ENCODE assay signal across 8 cellular contexts in genomic region chr2:113236367-113237159, GRCh38. TPM values are rescaled to one million over a fixed set of nuclear protein-coding genes. Genes with fewer than 3 reads are reported as not detected.
DNase-seq lines count a peak whose midpoint lies in the region; ATAC-seq and TF ChIP-seq lines count a peak whose summit lies in the region.

No MANE protein-coding gene starts in this region.

- no peak for DNase-seq in AG04449 (ENCODE audit: low read depth, low spot score)
- peak; percentile 37 for DNase-seq in HT-29 (ENCODE audit: low spot score)
- DNase-seq in body of pancreas, result no peak
- no peak for DNase-seq in naive thymus-derived CD4-positive, alpha-beta T cell
- DNase-seq in mucosa of gallbladder (ENCODE audit: low spot score), result no peak
- no peak for DNase-seq in UCSD-AML1 (lab: John Stamatoyannopoulos, UW; ENCODE audit: unreplicated experiment)
- DNase-seq in DMS 273 treated with DMSO at 0.1 percent for 48 hours (lab: John Stamatoyannopoulos, UW), result no peak
- no peak for DNase-seq in SJCRH30

- no peaks in the 10 kb centered on the region for H3K36me3 ChIP-seq in body of pancreas (replicated peaks in 1 of 2; ENCODE audit: insufficient read depth in 1 of 2, low read depth in 2 of 2)
- H3K36me3 ChIP-seq in naive thymus-derived CD4-positive, alpha-beta T cell (ENCODE audit: control insufficient read depth in 2 of 3, insufficient read depth in 3 of 3, low read length in 3 of 3), result no peaks in the 10 kb centered on the region
- H3K36me3 ChIP-seq in SJCRH30, result 0 out of 2 replicates have a peak, but pooled peaks cover 10% of the 10 kb centered on the region

- POLR2A ChIA-PET in AG04449 (lab: Yijun Ruan, JAX), result no interaction called here
- POLR2A ChIA-PET in naive thymus-derived CD4-positive, alpha-beta T cell (lab: Charles Lee), result interaction anchor here (1.0 to 2.0 kb wide), 2 partner anchors 10 to 32 kb away, joined by 3 to 5 read pairs; no protein-coding TSS in a partner anchor

- H3K4me3 Mint-ChIP-seq in naive thymus-derived CD4-positive, alpha-beta T cell, result peak overlapping the region in 7 of 10 donors; percentile 21 to 78 (median 56)

- no peaks in the 10 kb centered on the region for H3K9me3 Mint-ChIP-seq in naive thymus-derived CD4-positive, alpha-beta T cell

- peaks cover 0 to 36% (median 0%) of the 10 kb centered on the region in 7 donors for H3K4me1 Mint-ChIP-seq in naive thymus-derived CD4-positive, alpha-beta T cell

- TF ChIP-seq CTCF in AG04449 (IDR thresholded peaks at IDR 0.05; ENCODE audit: insufficient read depth, low read length, missing control alignments) (no peak), body of pancreas (IDR thresholded peaks at IDR 0.05) (no peak)

- peaks cover 0 to 3% (median 0%) of the 10 kb centered on the region in 5 donors for H3K36me3 Mint-ChIP-seq in naive thymus-derived CD4-positive, alpha-beta T cell

- H3K4me3 ChIP-seq in AG04449 (ENCODE audit: low read depth, low read length) (peak overlapping the region; percentile 46), body of pancreas (no peak overlapping the region), SJCRH30 (no peak overlapping the region)
- no peak overlapping the region for H3K4me3 ChIP-seq in naive thymus-derived CD4-positive, alpha-beta T cell (ENCODE audit: low read length)

- TF ChIP-seq POLR2A in body of pancreas (IDR thresholded peaks at IDR 0.05), result no peak

- H3K4me1 ChIP-seq in body of pancreas, result peaks cover 21% of the 10 kb centered on the region
- H3K4me1 ChIP-seq in naive thymus-derived CD4-positive, alpha-beta T cell (ENCODE audit: control insufficient read depth in 2 of 2, insufficient read depth in 2 of 2, low read length in 2 of 2), result peaks cover 0 to 4% of the 10 kb centered on the region in 2 donors
- peaks cover 27% of the 10 kb centered on the region for H3K4me1 ChIP-seq in SJCRH30

- no peaks in the 10 kb centered on the region for H3K27me3 Mint-ChIP-seq in naive thymus-derived CD4-positive, alpha-beta T cell

- 66 to 83% methylated on average over 15 to 30 of the region's 38 CpGs for WGBS in body of pancreas, 2 donors

- H3K27me3 ChIP-seq in body of pancreas (no peaks in the 10 kb centered on the region), SJCRH30 (no peaks in the 10 kb centered on the region)
- no peaks in the 10 kb centered on the region for H3K27me3 ChIP-seq in naive thymus-derived CD4-positive, alpha-beta T cell (ENCODE audit: control insufficient read depth in 2 of 2, insufficient read depth in 2 of 2, low read length in 2 of 2)

- peak overlapping the region in 6 of 9 donors; percentile 13 to 81 (median 43) for H3K27ac Mint-ChIP-seq in naive thymus-derived CD4-positive, alpha-beta T cell

- no peak for ATAC-seq in body of pancreas
- no peak for ATAC-seq in naive thymus-derived CD4-positive, alpha-beta T cell

- intact Hi-C loops in body of pancreas (cut with DNase I), result no loop called here
- intact Hi-C loops in naive thymus-derived CD4-positive, alpha-beta T cell (cut with micrococcal nuclease), result loop anchor here in 1 of 2 donors (5.0 kb wide), 1 partner anchor 521 kb away; the partner anchor contains the start of gene SLC35F5

- H3K27ac ChIP-seq in body of pancreas (peak overlapping the region in 3 of 4 donors; percentile 3 to 66 (median 44)), SJCRH30 (no peak overlapping the region)
- H3K27ac ChIP-seq in naive thymus-derived CD4-positive, alpha-beta T cell (ENCODE audit: low read depth, low read length), result no peak overlapping the region

- CTCF ChIA-PET in AG04449 (lab: Yijun Ruan, JAX), result interaction anchor here (1.0 to 13.9 kb wide), 3 partner anchors 12 to 99 kb away, joined by 4 to 240 read pairs (median 91); no protein-coding TSS in a partner anchor
- CTCF ChIA-PET in naive thymus-derived CD4-positive, alpha-beta T cell (lab: Charles Lee), result no interaction called here

- H3K9me3 ChIP-seq in body of pancreas (no peaks in the 10 kb centered on the region), SJCRH30 (replicated peaks) (no peaks in the 10 kb centered on the region)
- no peaks in the 10 kb centered on the region for H3K9me3 ChIP-seq in naive thymus-derived CD4-positive, alpha-beta T cell (ENCODE audit: control insufficient read depth in 2 of 3, low read length in 3 of 3)

RNA-seq across cellular contexts. Expression of gene PAX8, which starts 42.2 kb away (rescaled TPM):
- 1.5 and 3.4 TPM in 2 replicates for total RNA-seq in HT-29 (2014; rRNA removed; shearing (Covaris generic))
- total RNA-seq in body of pancreas, result 1 to 10 TPM in 1 of 2 donors, under 1 TPM in 1; 0.52 to 2.3 TPM
- total RNA-seq in naive thymus-derived CD4-positive, alpha-beta T cell, result 1 to 10 TPM in 3 of 5 experiments, under 1 TPM in 2; 0.37 to 1.5 (median 1.2) TPM
- 1 to 10 TPM in 1 of 2 donors, under 1 TPM in 1; 0.09 to 1.4 TPM for polyA plus RNA-seq in naive thymus-derived CD4-positive, alpha-beta T cell
- 3.5 TPM for total RNA-seq in mucosa of gallbladder
- total RNA-seq in SJCRH30 (2014; rRNA removed; shearing (Covaris generic)), result 0.99 and 1.3 TPM in 2 replicates

Comparison
In these comparisons a context has a peak if more than half of its experiments do, and no peak if none do; other contexts are left out.
1. H3K27ac ChIP-seq: peak in body of pancreas (3 of 4); none in naive thymus-derived CD4-positive, alpha-beta T cell (single experiment) and SJCRH30 (single experiment).